Comparison of ENCODE assay signal across 10 cellular contexts in genomic region chr5:15170173-15170572, GRCh38.
"Had no signal": no experiment of that assay in that cellular context is flagged by ENCODE, and none has a peak within 500 bp of the region (broad histone marks: within the 10 kb centered on the region; RNA-seq: fewer than 3 reads in every experiment).

No MANE protein-coding gene starts in this region.

- FAIRE-seq: H1, H54, HepG2 had no signal

- H3K4me2 ChIP-seq: GM23338 had no signal

- H3K4me1 Mint-ChIP-seq: GM23338, H9 had no signal

- H3K4me3 ChIP-seq: GM23338 had no signal

- H3K27ac ChIP-seq: HL-60 had no signal

- ATAC-seq: GM23338, HepG2 had no signal

- H3K4me3 Mint-ChIP-seq: GM23338, H9, HFFc6, IgD-negative memory B cell had no signal

- DNase-seq: H9, HCEC 1CT, HFFc6, KG1 had no signal

- H3K27ac Mint-ChIP-seq: GM23338, H9, HFFc6, IgD-negative memory B cell had no signal

- H2AFZ ChIP-seq: GM23338 had no signal

- H3K27me3 Mint-ChIP-seq: IgD-negative memory B cell had no signal
